ENCODE assay signal across 13 cellular contexts in genomic region chr3:195116393-195117185, GRCh38.
DNase-seq lines count a peak whose midpoint lies in the region; ATAC-seq, FAIRE-seq and TF ChIP-seq lines count a peak whose summit lies in the region.
"Had no signal": no experiment of that assay in that cellular context is flagged by ENCODE, and none has a peak within 500 bp of the region (broad histone marks: within the 10 kb centered on the region; RNA-seq: fewer than 3 reads in every experiment).

No MANE protein-coding gene starts in this region.

- BruUV-seq in K562 (replicated peaks; lab: Mats Ljungman, UMichigan): no TSS peak
- BruUV-seq in mammary epithelial cell (replicated peaks; lab: Mats Ljungman, UMichigan): no TSS peak

- peak; percentile 59 for ATAC-seq in K562

- FAIRE-seq in K562 (lab: Jason Lieb, UNC): peak; percentile 86
- FAIRE-seq: H54 had no signal

- H3K79me2 ChIP-seq in K562 (ENCODE audit: control insufficient read depth, insufficient read depth, low read length) (peaks cover 2% of the 10 kb centered on the region; the same call in 1 of the 3 replicates), mammary epithelial cell (ENCODE audit: insufficient read depth, low read length) (no peaks in the 10 kb centered on the region)

- H3K27me3 ChIP-seq in BLaER1 treated with 17β-estradiol and CSF1 and Interleukin-3, amounts not matched to agents 10 nM and 100 nM: no peaks in the 10 kb centered on the region
- H3K27me3 ChIP-seq in K562 (ENCODE audit: control insufficient read depth in 2 of 2, insufficient read depth in 2 of 2, low read length in 2 of 2) (no peaks in the 10 kb centered on the region), mammary epithelial cell (ENCODE audit: insufficient read depth, low read length) (no peaks in the 10 kb centered on the region), HAP-1 (ENCODE audit: low read depth) (no peaks in the 10 kb centered on the region)

- no peak overlapping the region for H3K9ac ChIP-seq in BLaER1 treated with 17β-estradiol and CSF1 and Interleukin-3, amounts not matched to agents 10 nM and 100 nM
- no peak overlapping the region for H3K9ac ChIP-seq in K562 (ENCODE audit: insufficient read depth in 1 of 2, low read depth in 2 of 2, low read length in 2 of 2)
- H3K9ac ChIP-seq in mammary epithelial cell (ENCODE audit: insufficient read depth, low read length): no peak overlapping the region

- no peak overlapping the region for H3K27ac ChIP-seq in BLaER1 treated with 17β-estradiol and CSF1 and Interleukin-3, amounts not matched to agents 10 nM and 100 nM
- H3K27ac ChIP-seq in K562 (ENCODE audit: extremely low read depth, low read depth, low read length): peak overlapping the region; percentile 25; the same call in 2 of the 3 replicates
- no peak overlapping the region for H3K27ac ChIP-seq in mammary epithelial cell (ENCODE audit: insufficient read depth, low read depth, low read length)

- H3K4me3 ChIP-seq in BLaER1 treated with 17β-estradiol and CSF1 and Interleukin-3, amounts not matched to agents 10 nM and 100 nM: no peak overlapping the region
- H3K4me3 ChIP-seq in K562 (no peak overlapping the region), mammary epithelial cell (replicated peaks in 1 of 3; ENCODE audit: insufficient read depth in 1 of 3, low read depth in 2 of 3, low read length in 3 of 3) (no peak overlapping the region), HAP-1 (no peak overlapping the region)

- CTCF ChIA-PET in K562 (lab: Yijun Ruan, JAX; ENCODE audit: low intra/inter-chr PET ratio) (no interaction called here), mammary epithelial cell (lab: Charles Lee; ENCODE audit: low non-redundant PET) (no interaction called here)

- in situ Hi-C loops in K562 (cut with MboI) (no loop called here), mammary epithelial cell (cut with MboI; ENCODE audit: low sequenced_read_pairs in 2 of 2) (no loop called here), HAP-1 (cut with MboI; ENCODE audit: low sequenced_read_pairs) (no loop called here)

- no peaks in the 10 kb centered on the region for H3K9me1 ChIP-seq in K562 (ENCODE audit: control insufficient read depth, insufficient read depth, low read length)

- WGBS in K562 (ENCODE audit: insufficient coverage, low coverage, missing lambda C conversion rate): 22% methylated on average over 5 of the region's 5 CpGs
- 93% methylated on average over 5 of the region's 5 CpGs for WGBS in mammary epithelial cell (ENCODE audit: low coverage, missing lambda C conversion rate)

- H2AFZ ChIP-seq in K562 (ENCODE audit: low read depth, low read length): no peak overlapping the region
- no peak overlapping the region for H2AFZ ChIP-seq in mammary epithelial cell (ENCODE audit: low read depth, low read length)

- H3K27ac Mint-ChIP-seq in nephron progenitor cell: peak overlapping the region; percentile 18
- H3K27ac Mint-ChIP-seq: B cell had no signal

- no peaks in the 10 kb centered on the region for H3K9me3 ChIP-seq in BLaER1 treated with 17β-estradiol and CSF1 and Interleukin-3, amounts not matched to agents 10 nM and 100 nM (replicated peaks in 1 of 11)
- no peaks in the 10 kb centered on the region for H3K9me3 ChIP-seq in K562 (replicated peaks; ENCODE audit: control insufficient read depth, insufficient read depth, low read depth, low read length)
- H3K9me3 ChIP-seq in mammary epithelial cell (replicated peaks; ENCODE audit: insufficient read depth, low read length): no peaks in the 10 kb centered on the region
- no peaks in the 10 kb centered on the region for H3K9me3 ChIP-seq in HAP-1

- H3K4me2 ChIP-seq in BLaER1 treated with 17β-estradiol and CSF1 and Interleukin-3, amounts not matched to agents 10 nM and 100 nM: peak overlapping the region in 7 of 11 experiments; percentile 50 to 82 (median 58); a peak in 12 of 22 replicates
- H3K4me2 ChIP-seq in K562 (ENCODE audit: insufficient read depth, low read length) (peak overlapping the region; percentile 55), mammary epithelial cell (ENCODE audit: insufficient read depth, low read depth, low read length) (no peak overlapping the region)

- no peak for TF ChIP-seq RAD21 in K562 (CRISPR knock-in tag; conservative IDR thresholded peaks at IDR 0.05 in 1 of 2, IDR thresholded peaks at IDR 0.05 in 1 of 2)

- intact Hi-C loops in K562 (cut with micrococcal nuclease) (loop anchor here (5.0 to 10.0 kb wide), 3 partner anchors 36 to 141 kb away; no protein-coding TSS in a partner anchor), mammary epithelial cell (cut with micrococcal nuclease) (no loop called here)

- POLR2A ChIA-PET in K562 (lab: Yijun Ruan, JAX): interaction anchor here (0.6 to 1.6 kb wide), 3 partner anchors 10 to 30 kb away, joined by 3 to 5 read pairs (median 3); no protein-coding TSS in a partner anchor

- no peaks in the 10 kb centered on the region for H3K9me3 Mint-ChIP-seq in nephron progenitor cell
- H3K9me3 Mint-ChIP-seq: CD8-positive, alpha-beta memory T cell had no signal

- TF ChIP-seq EP300 in K562 (IDR thresholded peaks at IDR 0.05; ENCODE audit: low read length): peak; percentile 72; the same call in 1 of the 2 replicates

- peaks cover 0 to 41% (median 4%) of the 10 kb centered on the region in 11 experiments; a peak in 7 of 22 replicates for H4K20me1 ChIP-seq in BLaER1 treated with 17β-estradiol and CSF1 and Interleukin-3, amounts not matched to agents 10 nM and 100 nM
- no peaks in the 10 kb centered on the region for H4K20me1 ChIP-seq in K562 (replicated peaks; ENCODE audit: control insufficient read depth, insufficient read depth, low read length)
- H4K20me1 ChIP-seq in mammary epithelial cell (ENCODE audit: insufficient read depth, low read length): no peaks in the 10 kb centered on the region

- peaks cover 51% of the 10 kb centered on the region for H3K4me1 Mint-ChIP-seq in nephron progenitor cell
- H3K4me1 Mint-ChIP-seq: CD8-positive, alpha-beta memory T cell had no signal

- H3K4me3 Mint-ChIP-seq in nephron progenitor cell: no peak overlapping the region
- H3K4me3 Mint-ChIP-seq: B cell; CD8-positive, alpha-beta memory T cell had no signal

- dilution Hi-C loops in mammary epithelial cell (cut with HindIII; ENCODE audit: low sequenced_read_pairs): no loop called here

- DNase-seq in NCI-H69 (lab: John Stamatoyannopoulos, UW) (peak; percentile 58), K562 (ENCODE audit: extremely low read depth in 1 of 4, low spot score in 3 of 4) (peak in 2 of 4 experiments; percentile 66 to 71), nephron progenitor cell (no peak), hippocampal formation (lab: John Stamatoyannopoulos, UW) (no peak), mammary epithelial cell (no peak), HAP-1 (ENCODE audit: low spot score in 2 of 2) (no peak), iPS-NIHi11 (ENCODE audit: low spot score) (no peak)
- DNase-seq: CD8-positive, alpha-beta memory T cell; NCI-H1417 treated with DMSO at 0.1 percent for 48 hours; NK-92 treated with Interleukin-12 subunit alpha and Interleukin-12 subunit beta, amount 100 ng/mL, for 24 hours had no signal

- H3K36me3 Mint-ChIP-seq in nephron progenitor cell (ENCODE audit: low read depth): no peaks in the 10 kb centered on the region
- H3K36me3 Mint-ChIP-seq: CD8-positive, alpha-beta memory T cell had no signal

- peaks cover 3% of the 10 kb centered on the region for H3K27me3 Mint-ChIP-seq in nephron progenitor cell (ENCODE audit: low read depth, poor library complexity)
- H3K27me3 Mint-ChIP-seq: B cell; CD8-positive, alpha-beta memory T cell had no signal

- TF ChIP-seq CTCF in K562 (IDR thresholded peaks at IDR 0.05 in 2 of 3, conservative IDR thresholded peaks at IDR 0.05 in 1 of 3; ENCODE audit: insufficient read depth in 2 of 3, low read depth in 1 of 3, low read length in 3 of 3) (no peak), nephron progenitor cell (IDR thresholded peaks at IDR 0.05) (no peak), mammary epithelial cell (conservative IDR thresholded peaks at IDR 0.05 in 1 of 2, IDR thresholded peaks at IDR 0.05 in 1 of 2; ENCODE audit: extremely low read depth in 1 of 2, insufficient read depth in 1 of 2, low read depth in 1 of 2, low read length in 2 of 2) (no peak)

- no peaks in the 10 kb centered on the region for H3K36me3 ChIP-seq in BLaER1 treated with 17β-estradiol and CSF1 and Interleukin-3, amounts not matched to agents 10 nM and 100 nM
- H3K36me3 ChIP-seq in K562 (ENCODE audit: control insufficient read depth, insufficient read depth, low read length) (no peaks in the 10 kb centered on the region), mammary epithelial cell (ENCODE audit: insufficient read depth, low read length) (no peaks in the 10 kb centered on the region), HAP-1 (replicated peaks) (no peaks in the 10 kb centered on the region)

- no peak for TF ChIP-seq POLR2A in K562 (conservative IDR thresholded peaks at IDR 0.05)

- peaks cover 0 to 61% (median 49%) of the 10 kb centered on the region in 10 experiments; a peak in 18 of 20 replicates for H3K4me1 ChIP-seq in BLaER1 treated with 17β-estradiol and CSF1 and Interleukin-3, amounts not matched to agents 10 nM and 100 nM
- H3K4me1 ChIP-seq in K562 (replicated peaks in 1 of 2; ENCODE audit: control insufficient read depth in 2 of 2, insufficient read depth in 2 of 2, low read length in 2 of 2) (peaks cover 53 to 63% of the 10 kb centered on the region in 2 experiments), mammary epithelial cell (ENCODE audit: insufficient read depth, low read length) (peaks cover 4% of the 10 kb centered on the region), HAP-1 (peaks cover 2% of the 10 kb centered on the region)

TF ChIP-seq in K562, 482 proteins besides CTCF, POLR2A, EP300 and RAD21 (continues in another document):
- TF ChIP-seq ARID3B (CRISPR knock-in tag; IDR thresholded peaks at IDR 0.05; ENCODE audit: borderline replicate concordance) (no peak), RBM15 (IDR thresholded peaks at IDR 0.05; ENCODE audit: insufficient read depth, low read length) (no peak), ZNF717 (CRISPR knock-in tag; IDR thresholded peaks at IDR 0.05) (no peak), TEAD4 (IDR thresholded peaks at IDR 0.05; ENCODE audit: low read length) (peak; percentile 61), TEAD4 (CRISPR knock-in tag; IDR thresholded peaks at IDR 0.05; ENCODE audit: borderline replicate concordance) (no peak), KAT8 (IDR thresholded peaks at IDR 0.05; ENCODE audit: low read depth) (no peak), RUNX1 (IDR thresholded peaks at IDR 0.05; ENCODE audit: low read depth) (no peak)
